1 cellular context compared by ENCODE assay signal in the genomic region with DNA sequence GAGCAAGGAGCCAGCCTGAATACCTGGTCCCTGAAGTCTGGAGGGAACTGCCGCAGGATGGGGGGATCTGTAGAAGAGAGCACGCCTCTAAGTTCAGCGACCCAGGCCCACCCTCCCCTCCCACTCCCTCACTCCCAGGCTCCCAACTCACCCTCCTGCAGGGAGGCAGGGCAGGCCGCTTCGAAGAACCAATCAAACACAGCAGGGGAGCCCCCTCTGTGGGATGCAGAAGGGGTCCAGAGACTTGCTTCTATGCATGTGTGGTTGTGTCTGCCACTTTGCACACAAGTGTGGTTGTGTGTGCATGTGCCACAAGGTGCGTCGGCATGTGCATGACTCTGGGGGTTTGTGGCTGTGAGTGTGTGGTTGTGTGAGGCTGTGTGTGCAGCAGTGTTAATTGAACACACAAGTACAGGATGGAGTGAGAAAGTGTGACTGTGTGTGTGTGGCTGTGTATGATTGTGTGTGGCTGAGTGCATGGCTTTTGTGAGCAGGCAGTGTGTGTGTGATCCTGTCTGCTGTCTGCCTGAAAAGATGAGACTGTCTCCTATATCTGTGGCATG.
TF ChIP-seq lines count a peak whose summit lies in the region.

No MANE protein-coding gene starts in this region.

TF ChIP-seq in GM12878, 131 proteins besides CTCF, POLR2A, EP300 and RAD21:
- TF ChIP-seq, protein P1, sequence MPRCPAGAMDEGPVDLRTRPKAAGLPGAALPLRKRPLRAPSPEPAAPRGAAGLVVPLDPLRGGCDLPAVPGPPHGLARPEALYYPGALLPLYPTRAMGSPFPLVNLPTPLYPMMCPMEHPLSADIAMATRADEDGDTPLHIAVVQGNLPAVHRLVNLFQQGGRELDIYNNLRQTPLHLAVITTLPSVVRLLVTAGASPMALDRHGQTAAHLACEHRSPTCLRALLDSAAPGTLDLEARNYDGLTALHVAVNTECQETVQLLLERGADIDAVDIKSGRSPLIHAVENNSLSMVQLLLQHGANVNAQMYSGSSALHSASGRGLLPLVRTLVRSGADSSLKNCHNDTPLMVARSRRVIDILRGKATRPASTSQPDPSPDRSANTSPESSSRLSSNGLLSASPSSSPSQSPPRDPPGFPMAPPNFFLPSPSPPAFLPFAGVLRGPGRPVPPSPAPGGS (IDR thresholded peaks at IDR 0.05; ENCODE audit: borderline replicate concordance, insufficient read depth, low read depth, low read length, poor library complexity, severe bottlenecking), result peak; percentile 53
- TF ChIP-seq LARP7 (IDR thresholded peaks at IDR 0.05) (no peak), BHLHE40 (IDR thresholded peaks at IDR 0.05; ENCODE audit: borderline replicate concordance in 1 of 2, low read depth in 2 of 2, low read length in 1 of 2) (peak in 1 of 2 experiments; percentile 39; a peak in 1 of 4 replicates)
